ENCODE assay signal across 11 cellular contexts in genomic region chr7:7693881-7694280, GRCh38. TPM values are rescaled to one million over a fixed set of nuclear protein-coding genes. Genes with fewer than 3 reads are reported as not detected.
DNase-seq lines count a peak whose midpoint lies in the region; ATAC-seq and FAIRE-seq lines count a peak whose summit lies in the region.
"Had no signal": no experiment of that assay in that cellular context is flagged by ENCODE, and none has a peak within 500 bp of the region (broad histone marks: within the 10 kb centered on the region; RNA-seq: fewer than 3 reads in every experiment).

No MANE protein-coding gene starts in this region.

- ATAC-seq in sciatic nerve: no peak
- no peak for ATAC-seq in HG03457 (IDR thresholded peaks at IDR 0.05; ENCODE audit: unreplicated experiment)
- ATAC-seq: heart right ventricle had no signal

- DNase-seq in EL (peak; percentile 90), RCC 7860 (ENCODE audit: low spot score) (peak; percentile 89), epithelial cell of prostate (ENCODE audit: low read depth, low spot score) (no peak), pulmonary artery endothelial cell (ENCODE audit: low read depth, low spot score) (peak; percentile 17), sciatic nerve (ENCODE audit: low spot score) (no peak), SKM-1 treated with dmso at 0.1 percent for 144 hours (lab: John Stamatoyannopoulos, UW; ENCODE audit: unreplicated experiment) (no peak), activated gamma-delta T cell (lab: John Stamatoyannopoulos, UW) (no peak)
- DNase-seq: activated CD4-positive, alpha-beta T cell treated with anti-CD3 and anti-CD28 coated beads for 4 hours; heart right ventricle; ovary had no signal

- intact Hi-C loops in sciatic nerve (cut with DNase I): no loop called here

- H3K27ac ChIP-seq in epithelial cell of prostate: peak overlapping the region; percentile 38
- H3K27ac ChIP-seq: ovary had no signal

- FAIRE-seq in RCC 7860 (lab: Jason Lieb, UNC): peak; percentile 96

RNA-seq across cellular contexts. Expression of gene RPA3, which starts 24.5 kb away (rescaled TPM):
- 23.5 and 28.0 TPM in 2 replicates for total RNA-seq in pulmonary artery endothelial cell
- 26.3 TPM for total RNA-seq in sciatic nerve

RNA-seq across cellular contexts. Expression of gene UMAD1, which starts 53.3 kb away (rescaled TPM):
- total RNA-seq in pulmonary artery endothelial cell (4.6 and 5.5 TPM in 2 replicates), sciatic nerve (18.6 TPM)

Comparison
In these comparisons a context has a peak if more than half of its experiments do, and no peak if none do; other contexts are left out.
1. DNase-seq: peak in EL (single experiment), RCC 7860 (single experiment) and pulmonary artery endothelial cell (single experiment); none in epithelial cell of prostate (single experiment), sciatic nerve (single experiment), SKM-1 treated with dmso at 0.1 percent for 144 hours (single experiment) and activated gamma-delta T cell (single experiment).